In genomic region chr13:48586591-48587103, GRCh38 we compare ENCODE assay signal across 8 cellular contexts. TPM values are rescaled to one million over a fixed set of nuclear protein-coding genes. Genes with fewer than 3 reads are reported as not detected.
A peak's percentile ranks its signal among the peaks of the same experiment; 100 is the strongest.
DNase-seq lines count a peak whose midpoint lies in the region; ATAC-seq and TF ChIP-seq lines count a peak whose summit lies in the region.

No MANE protein-coding gene starts in this region.

- H3K4me1 ChIP-seq in Panc1 (ENCODE audit: control insufficient read depth, insufficient read depth, low read length), result peaks cover 6% of the 10 kb centered on the region; the same call in 1 of the 2 replicates
- H3K4me1 ChIP-seq in ascending aorta, result peaks cover 0 to 13% of the 10 kb centered on the region in 2 donors

- no TSS peak for BruUV-seq in Panc1 (replicated peaks; lab: Mats Ljungman, UMichigan)

- intact Hi-C loops in Panc1 (cut with micrococcal nuclease; ENCODE audit: unreplicated experiment), result no loop called here
- intact Hi-C loops in ascending aorta (cut with DNase I), result no loop called here

- H3K4me3 ChIP-seq in Panc1 (ENCODE audit: low read depth in 2 of 2, low read length in 2 of 2) (no peak overlapping the region), ascending aorta (no peak overlapping the region)

- H3K27ac ChIP-seq in Panc1 (ENCODE audit: low read length) (peak overlapping the region; percentile 66; the same call in 1 of the 2 replicates), ascending aorta (no peak overlapping the region)

- no peak for DNase-seq in Panc1 (ENCODE audit: low read depth, low spot score)
- DNase-seq in globus pallidus (ENCODE audit: low spot score), result peak; percentile 68
- DNase-seq in pons (ENCODE audit: low spot score), result peak; percentile 37
- no peak for DNase-seq in ascending aorta (ENCODE audit: low spot score in 2 of 2)
- no peak for DNase-seq in SW480 (ENCODE audit: low spot score)

- in situ Hi-C loops in Panc1 (cut with HindIII; ENCODE audit: low pct_unique_long_range_greater_than_20kb, low sequenced_read_pairs), result no loop called here

- H3K27me3 ChIP-seq in Panc1 (ENCODE audit: control insufficient read depth, insufficient read depth, low read length) (no peaks in the 10 kb centered on the region), ascending aorta (no peaks in the 10 kb centered on the region)

- ATAC-seq in GM18870 (IDR thresholded peaks at IDR 0.05; ENCODE audit: unreplicated experiment) (peak; percentile 37), Panc1 (no peak), HG03378 (IDR thresholded peaks at IDR 0.05; ENCODE audit: unreplicated experiment) (no peak), HG02870 (IDR thresholded peaks at IDR 0.05; ENCODE audit: unreplicated experiment) (no peak)

- POLR2A ChIA-PET in Panc1 (lab: Charles Lee), result no interaction called here

- H3K36me3 ChIP-seq in Panc1 (ENCODE audit: control insufficient read depth, insufficient read depth, low read length), result no peaks in the 10 kb centered on the region
- no peaks in the 10 kb centered on the region for H3K36me3 ChIP-seq in ascending aorta

- H3K9me3 ChIP-seq in Panc1 (ENCODE audit: control insufficient read depth, insufficient read depth, low read depth, low read length) (no peaks in the 10 kb centered on the region), ascending aorta (no peaks in the 10 kb centered on the region)

- TF ChIP-seq CTCF in Panc1 (IDR thresholded peaks at IDR 0.05), result no peak
- TF ChIP-seq CTCF in ascending aorta (IDR thresholded peaks at IDR 0.05), result no peak

- CTCF ChIA-PET in Panc1 (lab: Charles Lee), result no interaction called here

RNA-seq across cellular contexts. Expression of gene RCBTB2, which starts 53.8 kb away (rescaled TPM):
- total RNA-seq in Panc1 (2021; ENCODE audit: unreplicated experiment) (4.4 TPM), ascending aorta (1.8 TPM)
- 2.7 TPM for polyA plus RNA-seq in Panc1 (2012; ENCODE audit: insufficient read length)

Comparison
In these comparisons a context has a peak if more than half of its experiments do, and no peak if none do; other contexts are left out.
1. DNase-seq: peak in globus pallidus (single experiment) and pons (single experiment); none in Panc1 (single experiment), ascending aorta (0 of 2) and SW480 (single experiment).